ENCODE assay signal across 25 cellular contexts in the genomic region with DNA sequence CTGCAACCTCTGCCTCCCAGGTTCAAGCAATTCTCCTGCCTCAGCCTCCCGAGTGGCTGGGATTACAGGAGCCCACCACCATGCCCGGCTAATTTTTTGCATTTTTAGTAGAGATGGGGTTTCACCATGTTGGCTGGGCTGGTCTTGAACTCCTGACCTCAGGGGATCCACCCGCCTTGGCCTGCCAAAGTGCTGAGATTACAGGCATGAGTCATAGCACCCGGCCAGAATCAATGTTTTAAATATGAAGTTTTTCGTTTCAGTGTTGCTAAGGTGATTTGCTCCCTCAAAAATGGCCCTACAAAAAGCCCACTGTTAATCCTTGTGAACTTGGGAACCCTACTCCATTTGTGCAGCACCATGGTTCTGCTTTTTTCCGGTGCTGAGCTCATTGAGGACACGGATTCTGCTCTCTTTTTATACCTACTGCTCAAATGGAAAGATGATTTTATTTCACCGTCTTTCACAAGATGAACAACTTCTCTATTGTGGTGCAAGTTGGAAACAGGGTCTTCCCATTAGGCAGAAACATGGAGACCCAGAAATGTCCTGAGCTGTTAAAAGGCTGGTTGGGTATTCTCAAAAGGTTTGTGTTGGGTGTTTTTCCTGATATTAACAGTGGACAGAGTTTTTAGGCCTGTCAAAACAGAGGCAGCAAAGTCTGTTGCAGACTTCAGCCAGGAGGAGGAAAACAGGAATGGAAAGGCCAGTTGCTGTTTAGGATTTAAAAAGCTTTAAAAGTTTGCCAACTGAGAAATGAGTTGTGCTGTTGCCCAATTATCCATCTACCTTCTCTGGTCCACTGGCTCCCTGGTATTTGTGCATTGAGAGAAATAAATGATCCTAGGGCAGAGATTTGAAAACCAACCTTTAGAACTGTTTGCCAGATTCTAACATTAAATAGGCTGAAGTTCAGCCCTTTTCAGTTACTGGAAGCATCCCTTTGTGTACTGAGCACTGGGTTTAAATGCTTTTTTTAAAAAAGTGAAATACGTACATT.
DNase-seq lines count a peak whose midpoint lies in the region; TF ChIP-seq lines count a peak whose summit lies in the region.
"Had no signal": no experiment of that assay in that cellular context is flagged by ENCODE, and none has a peak within 500 bp of the region (broad histone marks: within the 10 kb centered on the region; RNA-seq: fewer than 3 reads in every experiment).

No MANE protein-coding gene starts in this region.

- H3K27me3 Mint-ChIP-seq in neural progenitor cell (ENCODE audit: insufficient read depth, low read depth) = no peaks in the 10 kb centered on the region

- H3K27me3 ChIP-seq in neural progenitor cell = no peaks in the 10 kb centered on the region
- H3K27me3 ChIP-seq: cardiac muscle cell, gastrocnemius medialis, tibial artery had no signal

- no peaks in the 10 kb centered on the region for H3F3A ChIP-seq in neural progenitor cell (ENCODE audit: low read depth)

- no peak overlapping the region for H2AFZ ChIP-seq in neural progenitor cell (replicated peaks)

- no peak overlapping the region for H3K9ac ChIP-seq in neural progenitor cell

- H3K27ac Mint-ChIP-seq in neural progenitor cell = no peak overlapping the region
- H3K27ac Mint-ChIP-seq: activated B cell treated with CpG ODN at 0.5 μM for 24 hours; activated CD4-positive, alpha-beta memory T cell treated with anti-CD3 and anti-CD28 coated beads for 36 hours; activated naive CD8-positive, alpha-beta T cell treated with anti-CD3 and anti-CD28 coated beads, Interleukin-2, amount 50 U/mL, for 24 hours; CD4-positive, alpha-beta memory T cell; stimulated activated memory B cell treated with anti-CD40 and anti-IgM and Interleukin-4, amounts not matched to agents 10 μg/mL and 1 μg/mL and 100 μg/mL, for 72 hours had no signal

- H3K36me3 Mint-ChIP-seq in neural progenitor cell = no peaks in the 10 kb centered on the region
- H3K36me3 Mint-ChIP-seq: CD4-positive, alpha-beta memory T cell; stimulated activated memory B cell treated with anti-CD40 and anti-IgM and Interleukin-4, amounts not matched to agents 10 μg/mL and 1 μg/mL and 100 μg/mL, for 72 hours had no signal

- H3K4me3 ChIP-seq in neural progenitor cell = no peak overlapping the region
- H3K4me3 ChIP-seq: cardiac muscle cell, gastrocnemius medialis, left ventricle myocardium inferior, smooth muscle cell, tibial artery had no signal

- H4K20me1 ChIP-seq in neural progenitor cell (ENCODE audit: low read depth) = no peaks in the 10 kb centered on the region

- H3K4me1 Mint-ChIP-seq in neural progenitor cell = no peaks in the 10 kb centered on the region
- H3K4me1 Mint-ChIP-seq: activated B cell treated with CpG ODN at 0.5 μM for 24 hours; activated naive CD8-positive, alpha-beta T cell treated with anti-CD3 and anti-CD28 coated beads, Interleukin-2, amount 50 U/mL, for 24 hours; CD4-positive, alpha-beta memory T cell; neural crest cell; stimulated activated memory B cell treated with anti-CD40 and anti-IgM and Interleukin-4, amounts not matched to agents 10 μg/mL and 1 μg/mL and 100 μg/mL, for 72 hours had no signal

- H3K27ac ChIP-seq in caudate nucleus (ENCODE audit: low read depth, low read length) (peak overlapping the region; percentile 32), substantia nigra (ENCODE audit: low read depth, low read length, poor library complexity, severe bottlenecking) (no peak overlapping the region), neural progenitor cell (no peak overlapping the region)
- H3K27ac ChIP-seq: cardiac muscle cell, gastrocnemius medialis, left ventricle myocardium inferior, RWPE1, tibial artery had no signal

- no peaks in the 10 kb centered on the region for H3K79me2 ChIP-seq in neural progenitor cell (ENCODE audit: low read depth)

- peaks cover 3% of the 10 kb centered on the region for H3K4me1 ChIP-seq in neural progenitor cell
- H3K4me1 ChIP-seq: gastrocnemius medialis, left ventricle myocardium inferior, tibial artery had no signal

- H3K9me3 Mint-ChIP-seq in neural progenitor cell = peaks cover 4% of the 10 kb centered on the region

- no peak overlapping the region for H3K4me3 Mint-ChIP-seq in neural progenitor cell
- H3K4me3 Mint-ChIP-seq: activated B cell treated with CpG ODN at 0.5 μM for 24 hours; activated CD4-positive, alpha-beta memory T cell treated with anti-CD3 and anti-CD28 coated beads for 36 hours; activated naive CD8-positive, alpha-beta T cell treated with anti-CD3 and anti-CD28 coated beads, Interleukin-2, amount 50 U/mL, for 24 hours; CD4-positive, alpha-beta memory T cell; neural crest cell; stimulated activated memory B cell treated with anti-CD40 and anti-IgM and Interleukin-4, amounts not matched to agents 10 μg/mL and 1 μg/mL and 100 μg/mL, for 72 hours had no signal

- no peak overlapping the region for H3K4me2 ChIP-seq in neural progenitor cell
- H3K4me2 ChIP-seq: smooth muscle cell had no signal

- H3K9me3 ChIP-seq in neural progenitor cell (ENCODE audit: low read depth) = no peaks in the 10 kb centered on the region
- H3K9me3 ChIP-seq: gastrocnemius medialis, tibial artery had no signal

- no peak for TF ChIP-seq CTCF in neural progenitor cell (IDR thresholded peaks at IDR 0.05)

- DNase-seq in NCI-H446 (lab: John Stamatoyannopoulos, UW) (peak; percentile 46 to 69), caudate nucleus (lab: John Stamatoyannopoulos, UW) (peak in 1 of 61 donors; percentile 10), globus pallidus (ENCODE audit: low spot score) (peak; percentile 4), posterior vena cava (ENCODE audit: low spot score) (peak; percentile 69), substantia nigra (lab: John Stamatoyannopoulos, UW) (no peak), CD1c-positive myeloid dendritic cell (ENCODE audit: extremely low spot score) (no peak), GOT3 (lab: John Stamatoyannopoulos, UW) (no peak), neural progenitor cell (ENCODE audit: low spot score) (no peak)
- DNase-seq: activated B cell treated with CpG ODN at 0.5 μM for 24 hours; activated CD4-positive, alpha-beta memory T cell treated with anti-CD3 and anti-CD28 coated beads for 36 hours; activated gamma-delta T cell; activated naive CD8-positive, alpha-beta T cell treated with anti-CD3 and anti-CD28 coated beads, Interleukin-2, amount 50 U/mL, for 24 hours; CD4-positive, alpha-beta memory T cell; dermis blood vessel endothelial cell; gastrocnemius medialis; H7; IMR-90; left ventricle myocardium inferior; NCI-H146; tibial artery had no signal

- intact Hi-C loops in posterior vena cava (cut with DNase I) = no loop called here

- H3K36me3 ChIP-seq in neural progenitor cell = no peaks in the 10 kb centered on the region
- H3K36me3 ChIP-seq: cardiac muscle cell, gastrocnemius medialis, left ventricle myocardium inferior, tibial artery had no signal

Comparison
In these comparisons a context has a peak if more than half of its experiments do, and no peak if none do; other contexts are left out.
1. DNase-seq: peak in NCI-H446 (2 of 2), globus pallidus (single experiment) and posterior vena cava (single experiment); none in substantia nigra (0 of 49), CD1c-positive myeloid dendritic cell (single experiment), GOT3 (single experiment) and neural progenitor cell (single experiment).